8 cellular contexts compared by ENCODE assay signal in the genomic region with DNA sequence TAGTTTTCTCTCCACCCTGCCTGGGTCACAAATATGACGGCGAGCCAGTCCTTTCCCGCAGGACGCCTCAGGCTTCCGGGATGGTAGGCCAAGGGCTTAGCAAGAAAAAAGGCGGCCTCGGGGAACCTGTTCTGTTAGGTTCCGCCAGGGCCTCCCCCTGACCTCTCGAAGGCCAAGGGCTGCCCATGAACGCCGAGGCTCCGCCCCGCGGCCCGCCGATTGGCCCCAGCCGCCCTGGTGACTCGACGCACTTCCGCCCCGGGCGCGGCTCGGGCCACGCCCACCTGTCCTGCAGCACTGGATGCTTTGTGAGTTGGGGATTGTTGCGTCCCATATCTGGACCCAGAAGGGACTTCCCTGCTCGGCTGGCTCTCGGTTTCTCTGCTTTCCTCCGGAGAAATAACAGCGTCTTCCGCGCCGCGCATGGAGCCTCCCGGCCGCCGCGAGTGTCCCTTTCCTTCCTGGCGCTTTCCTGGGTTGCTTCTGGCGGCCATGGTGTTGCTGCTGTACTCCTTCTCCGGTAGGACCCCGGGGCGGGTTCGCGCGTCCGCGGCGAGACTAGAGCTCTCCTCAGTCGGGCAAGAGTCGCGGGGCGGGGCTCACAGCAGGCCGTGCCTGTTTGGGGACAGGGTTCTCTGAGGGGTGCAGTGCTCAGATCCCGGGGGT. TPM values are rescaled to one million over a fixed set of nuclear protein-coding genes. Genes with fewer than 3 reads are reported as not detected.
A peak's percentile ranks its signal among the peaks of the same experiment; 100 is the strongest.
DNase-seq lines count a peak whose midpoint lies in the region; ATAC-seq and TF ChIP-seq lines count a peak whose summit lies in the region.

A gene (plus strand): TSS at position 265 of the 666 bp plus-strand sequence. CDS start 159 bp downstream, at position 424.

- intact Hi-C loops in colonic mucosa (cut with DNase I) (no loop called here), left colon (cut with DNase I, micrococcal nuclease) (no loop called here)

- H3K9me3 ChIP-seq in BE2C (no peaks in the 10 kb centered on the region), colonic mucosa (no peaks in the 10 kb centered on the region)

- peak within 1 kb of the TSS; percentile 97 for H3K27ac ChIP-seq in colonic mucosa

- H3K9ac ChIP-seq in colonic mucosa (ENCODE audit: low read depth in 2 of 2, low read length in 2 of 2): peak within 1 kb of the TSS; percentile 93 to 95

- H3K4me1 ChIP-seq in BE2C (peaks cover 8% of the 10 kb centered on the region), colonic mucosa (peaks cover 7% of the 10 kb centered on the region)

- H3K36me3 ChIP-seq in BE2C (no peaks in the 10 kb centered on the region; the same call in 1 of the 2 replicates), colonic mucosa (no peaks in the 10 kb centered on the region)

- H3K27me3 ChIP-seq in BE2C (no peaks in the 10 kb centered on the region), colonic mucosa (no peaks in the 10 kb centered on the region)

- peak within 1 kb of the TSS; percentile 92 for H3K4me3 ChIP-seq in BE2C (ENCODE audit: low read depth, low read length)
- H3K4me3 ChIP-seq in colonic mucosa: peak within 1 kb of the TSS; percentile 87

- DNase-seq in BE2C (peak; percentile 97), GM19240 (ENCODE audit: insufficient read length, low spot score) (peak; percentile 67), NCI-H526 (lab: John Stamatoyannopoulos, UW) (peak; percentile 85 to 96), colonic mucosa (peak; percentile 98), left colon (peak; percentile 98)
- DNase-seq in activated CD4-positive, alpha-beta T cell treated with anti-CD3 and anti-CD28 coated beads for 48 hours: peak; percentile 96
- DNase-seq in stimulated activated CD4-positive, alpha-beta T cell treated with anti-CD3 and anti-CD28 coated beads, Interleukin-1b, Interleukin-23, amount 100 ng/mL, for 48 hours: peak; percentile 94

- no peak for TF ChIP-seq CTCF in BE2C (IDR thresholded peaks at IDR 0.05; ENCODE audit: low read depth, low read length)
- no peak for TF ChIP-seq CTCF in colonic mucosa (IDR thresholded peaks at IDR 0.05)

- peak; percentile 94 for ATAC-seq in HG03460 (IDR thresholded peaks at IDR 0.05; ENCODE audit: unreplicated experiment)
- peak; percentile 88 for ATAC-seq in left colon

RNA-seq across cellular contexts. Expression of the gene that starts here (rescaled TPM):
- polyA plus RNA-seq in BE2C (2012; ENCODE audit: insufficient read depth, insufficient read length, low read depth): 62.2 TPM
- total RNA-seq in colonic mucosa (100 to 1,000 TPM; 148 to 282 TPM), left colon (100 to 1,000 TPM; 253 to 260 TPM)

Comparison
In these comparisons a context has a peak if more than half of its experiments do, and no peak if none do; other contexts are left out.
1. Peak in every context shown above with its lines: DNase-seq, ATAC-seq, H3K4me3 ChIP-seq and H3K27ac ChIP-seq.